3 cellular contexts compared by ENCODE assay signal in genomic region chr1:185040333-185040732, GRCh38.
TF ChIP-seq lines count a peak whose summit lies in the region.

No MANE protein-coding gene starts in this region.

TF ChIP-seq in HCT116, 20 proteins besides CTCF, POLR2A, EP300 and RAD21:
- TF ChIP-seq TCF7L2 (IDR thresholded peaks at IDR 0.05; ENCODE audit: borderline replicate concordance, extremely low read depth, insufficient read depth, insufficient read length) (no peak), EGR1 (IDR thresholded peaks at IDR 0.05; ENCODE audit: low read depth) (no peak), ZFX (IDR thresholded peaks at IDR 0.05) (no peak), SP1 (IDR thresholded peaks at IDR 0.05; ENCODE audit: low read depth) (no peak), ELF1 (IDR thresholded peaks at IDR 0.05; ENCODE audit: borderline replicate concordance, low read depth) (no peak), CEBPB (IDR thresholded peaks at IDR 0.05; ENCODE audit: low read depth) (no peak)

TF ChIP-seq in HEK293T, 16 proteins besides CTCF, POLR2A, EP300 and RAD21:
- peak; percentile 72 for TF ChIP-seq PKNOX1 (IDR thresholded peaks at IDR 0.05)
- TF ChIP-seq HDGF (IDR thresholded peaks at IDR 0.05; ENCODE audit: borderline replicate concordance): no peak

TF ChIP-seq in endothelial cell of umbilical vein, 7 proteins besides CTCF, POLR2A, EP300 and RAD21 (continued from another document):
- TF ChIP-seq EZH2 (IDR thresholded peaks at IDR 0.05; ENCODE audit: borderline replicate concordance, low read depth, low read length, severe bottlenecking): no peak
- no peak for TF ChIP-seq POLR2AphosphoS5 (IDR thresholded peaks at IDR 0.05; ENCODE audit: insufficient read depth, low read depth, low read length)
- TF ChIP-seq MYC (IDR thresholded peaks at IDR 0.05; ENCODE audit: low read depth, low read length): no peak
- no peak for TF ChIP-seq MAX (IDR thresholded peaks at IDR 0.05; ENCODE audit: insufficient read depth, insufficient read length)
- no peak for TF ChIP-seq JUN (IDR thresholded peaks at IDR 0.05; ENCODE audit: borderline replicate concordance, insufficient read depth, insufficient read length, low read depth)
